Comparison of ENCODE assay signal across 1 cellular context in the genomic region with DNA sequence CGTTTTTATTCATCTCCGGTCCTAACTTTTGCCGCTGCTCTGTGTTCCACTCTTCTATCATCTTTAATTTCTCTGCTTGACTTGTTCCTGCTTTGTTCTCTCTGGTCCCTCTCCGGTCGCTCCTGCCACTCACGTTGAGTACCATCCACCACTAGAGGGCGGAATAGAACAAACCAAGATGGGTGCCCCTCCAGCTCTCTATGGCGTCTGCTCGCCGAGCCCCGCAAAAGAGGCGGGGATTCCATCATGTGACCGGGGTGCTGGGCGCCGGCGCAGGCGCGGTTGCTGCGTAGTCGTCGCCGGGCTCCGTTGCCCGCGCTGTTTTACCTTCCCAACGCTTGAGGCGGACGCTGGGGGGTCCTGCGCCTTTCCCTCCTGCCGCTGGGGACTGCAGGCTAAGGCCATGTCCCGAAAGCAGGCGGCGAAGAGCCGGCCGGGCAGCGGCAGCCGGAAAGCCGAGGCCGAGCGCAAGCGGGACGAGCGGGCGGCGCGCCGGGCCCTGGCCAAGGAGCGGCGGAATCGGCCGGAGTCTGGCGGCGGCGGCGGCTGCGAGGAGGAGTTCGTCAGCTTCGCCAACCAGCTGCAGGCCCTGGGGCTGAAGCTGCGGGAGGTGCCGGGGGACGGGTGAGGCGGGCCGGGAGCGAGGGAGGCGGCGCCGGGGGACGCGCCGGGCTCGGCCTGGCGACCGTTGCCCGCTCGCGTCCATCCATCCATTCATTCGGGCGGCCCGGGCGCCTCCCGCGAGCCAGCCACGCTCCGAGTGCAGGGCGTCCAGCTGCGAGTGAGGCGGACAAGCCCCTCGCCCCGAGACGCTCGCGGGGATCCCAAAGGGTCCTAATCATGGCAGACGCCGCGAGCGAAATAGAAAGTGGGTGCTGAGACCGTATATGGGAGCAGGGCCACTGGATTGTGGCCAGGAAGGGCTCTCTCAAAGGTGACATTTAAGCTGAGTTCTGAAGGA.
A peak's percentile ranks its signal among the peaks of the same experiment; 100 is the strongest.
TF ChIP-seq lines count a peak whose summit lies in the region.

A gene with protein sequence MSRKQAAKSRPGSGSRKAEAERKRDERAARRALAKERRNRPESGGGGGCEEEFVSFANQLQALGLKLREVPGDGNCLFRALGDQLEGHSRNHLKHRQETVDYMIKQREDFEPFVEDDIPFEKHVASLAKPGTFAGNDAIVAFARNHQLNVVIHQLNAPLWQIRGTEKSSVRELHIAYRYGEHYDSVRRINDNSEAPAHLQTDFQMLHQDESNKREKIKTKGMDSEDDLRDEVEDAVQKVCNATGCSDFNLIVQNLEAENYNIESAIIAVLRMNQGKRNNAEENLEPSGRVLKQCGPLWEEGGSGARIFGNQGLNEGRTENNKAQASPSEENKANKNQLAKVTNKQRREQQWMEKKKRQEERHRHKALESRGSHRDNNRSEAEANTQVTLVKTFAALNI (plus strand): TSS at position 285 of the 961 bp plus-strand sequence. CDS start 119 bp downstream, at position 404.

TF ChIP-seq in HepG2, 621 proteins besides CTCF, POLR2A, EP300 and RAD21 (continued from another document):
- TF ChIP-seq, protein P1, sequence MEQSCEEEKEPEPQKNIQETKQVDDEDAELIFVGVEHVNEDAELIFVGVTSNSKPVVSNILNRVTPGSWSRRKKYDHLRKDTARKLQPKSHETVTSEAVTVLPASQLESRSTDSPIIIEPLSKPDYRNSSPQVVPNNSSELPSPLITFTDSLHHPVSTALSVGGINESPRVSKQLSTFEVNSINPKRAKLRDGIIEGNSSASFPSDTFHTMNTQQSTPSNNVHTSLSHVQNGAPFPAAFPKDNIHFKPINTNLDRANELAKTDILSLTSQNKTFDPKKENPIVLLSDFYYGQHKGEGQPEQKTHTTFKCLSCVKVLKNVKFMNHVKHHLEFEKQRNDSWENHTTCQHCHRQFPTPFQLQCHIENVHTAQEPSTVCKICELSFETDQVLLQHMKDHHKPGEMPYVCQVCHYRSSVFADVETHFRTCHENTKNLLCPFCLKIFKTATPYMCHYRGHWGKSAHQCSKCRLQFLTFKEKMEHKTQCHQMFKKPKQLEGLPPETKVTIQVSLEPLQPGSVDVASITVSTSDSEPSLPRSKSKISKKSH (CRISPR knock-in tag; IDR thresholded peaks at IDR 0.05; ENCODE audit: borderline replicate concordance): 0 out of 2 replicates have a peak, but pooled peaks have one; percentile 23
- TF ChIP-seq, protein P2, sequence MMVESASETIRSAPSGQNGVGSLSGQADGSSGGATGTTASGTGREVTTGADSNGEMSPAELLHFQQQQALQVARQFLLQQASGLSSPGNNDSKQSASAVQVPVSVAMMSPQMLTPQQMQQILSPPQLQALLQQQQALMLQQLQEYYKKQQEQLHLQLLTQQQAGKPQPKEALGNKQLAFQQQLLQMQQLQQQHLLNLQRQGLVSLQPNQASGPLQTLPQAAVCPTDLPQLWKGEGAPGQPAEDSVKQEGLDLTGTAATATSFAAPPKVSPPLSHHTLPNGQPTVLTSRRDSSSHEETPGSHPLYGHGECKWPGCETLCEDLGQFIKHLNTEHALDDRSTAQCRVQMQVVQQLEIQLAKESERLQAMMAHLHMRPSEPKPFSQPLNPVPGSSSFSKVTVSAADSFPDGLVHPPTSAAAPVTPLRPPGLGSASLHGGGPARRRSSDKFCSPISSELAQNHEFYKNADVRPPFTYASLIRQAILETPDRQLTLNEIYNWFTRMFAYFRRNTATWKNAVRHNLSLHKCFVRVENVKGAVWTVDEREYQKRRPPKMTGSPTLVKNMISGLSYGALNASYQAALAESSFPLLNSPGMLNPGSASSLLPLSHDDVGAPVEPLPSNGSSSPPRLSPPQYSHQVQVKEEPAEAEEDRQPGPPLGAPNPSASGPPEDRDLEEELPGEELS (CRISPR knock-in tag; IDR thresholded peaks at IDR 0.05): no peak
- TF ChIP-seq ZNF460 (CRISPR knock-in tag; IDR thresholded peaks at IDR 0.05; ENCODE audit: borderline replicate concordance): no peak
- TF ChIP-seq ARHGAP35 (CRISPR knock-in tag; IDR thresholded peaks at IDR 0.05; ENCODE audit: borderline replicate concordance): no peak
- TF ChIP-seq ZNF713 (CRISPR knock-in tag; IDR thresholded peaks at IDR 0.05): peak; percentile 71; the same call in 1 of the 2 replicates
- TF ChIP-seq GFI1 (CRISPR knock-in tag; IDR thresholded peaks at IDR 0.05; ENCODE audit: borderline replicate concordance): peak; percentile 58; the same call in 1 of the 2 replicates
- TF ChIP-seq ZNF678 (CRISPR knock-in tag; IDR thresholded peaks at IDR 0.05): peak; percentile 42; the same call in 1 of the 2 replicates
- 0 out of 2 replicates have a peak, but pooled peaks have one; percentile 44 for TF ChIP-seq ZNF792 (CRISPR knock-in tag; IDR thresholded peaks at IDR 0.05)
- no peak for TF ChIP-seq KLF13 (CRISPR knock-in tag; IDR thresholded peaks at IDR 0.05)
- TF ChIP-seq ZNF24 (IDR thresholded peaks at IDR 0.05): no peak
- TF ChIP-seq, protein P3, sequence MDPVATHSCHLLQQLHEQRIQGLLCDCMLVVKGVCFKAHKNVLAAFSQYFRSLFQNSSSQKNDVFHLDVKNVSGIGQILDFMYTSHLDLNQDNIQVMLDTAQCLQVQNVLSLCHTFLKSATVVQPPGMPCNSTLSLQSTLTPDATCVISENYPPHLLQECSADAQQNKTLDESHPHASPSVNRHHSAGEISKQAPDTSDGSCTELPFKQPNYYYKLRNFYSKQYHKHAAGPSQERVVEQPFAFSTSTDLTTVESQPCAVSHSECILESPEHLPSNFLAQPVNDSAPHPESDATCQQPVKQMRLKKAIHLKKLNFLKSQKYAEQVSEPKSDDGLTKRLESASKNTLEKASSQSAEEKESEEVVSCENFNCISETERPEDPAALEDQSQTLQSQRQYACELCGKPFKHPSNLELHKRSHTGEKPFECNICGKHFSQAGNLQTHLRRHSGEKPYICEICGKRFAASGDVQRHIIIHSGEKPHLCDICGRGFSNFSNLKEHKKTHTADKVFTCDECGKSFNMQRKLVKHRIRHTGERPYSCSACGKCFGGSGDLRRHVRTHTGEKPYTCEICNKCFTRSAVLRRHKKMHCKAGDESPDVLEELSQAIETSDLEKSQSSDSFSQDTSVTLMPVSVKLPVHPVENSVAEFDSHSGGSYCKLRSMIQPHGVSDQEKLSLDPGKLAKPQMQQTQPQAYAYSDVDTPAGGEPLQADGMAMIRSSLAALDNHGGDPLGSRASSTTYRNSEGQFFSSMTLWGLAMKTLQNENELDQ (CRISPR knock-in tag; IDR thresholded peaks at IDR 0.05; ENCODE audit: borderline replicate concordance): no peak
- no peak for TF ChIP-seq RFX3 (CRISPR knock-in tag; IDR thresholded peaks at IDR 0.05)
TF ChIP-seq in HepG2: peak in this region for 249.
